In genomic region chr1:25649041-25649440, GRCh38 we compare ENCODE assay signal across 21 cellular contexts. TPM values are rescaled to one million over a fixed set of nuclear protein-coding genes. Genes with fewer than 3 reads are reported as not detected.
DNase-seq lines count a peak whose midpoint lies in the region; ATAC-seq and TF ChIP-seq lines count a peak whose summit lies in the region.
"Had no signal": no experiment of that assay in that cellular context is flagged by ENCODE, and none has a peak within 500 bp of the region (broad histone marks: within the 10 kb centered on the region; RNA-seq: fewer than 3 reads in every experiment).

No MANE protein-coding gene starts in this region.

- no peaks in the 10 kb centered on the region for H3K79me2 ChIP-seq in OCI-LY7 (ENCODE audit: insufficient read depth, low read depth, low read length)
- H3K79me2 ChIP-seq: parathyroid adenoma had no signal

- ATAC-seq in HG03432 (IDR thresholded peaks at IDR 0.05; ENCODE audit: unreplicated experiment), result no peak
- ATAC-seq: heart left ventricle, left cardiac atrium, PC-3, upper lobe of right lung had no signal

- POLR2A ChIA-PET in OCI-LY7 (lab: Charles Lee), result no interaction called here

- no peaks in the 10 kb centered on the region for H3K9me3 ChIP-seq in OCI-LY7 (ENCODE audit: low read length)
- H3K9me3 ChIP-seq: heart left ventricle, MG63, upper lobe of right lung had no signal

- H3K27ac ChIP-seq in OCI-LY7 (ENCODE audit: low read depth, low read length, poor library complexity, severe bottlenecking), result no peak overlapping the region
- H3K27ac ChIP-seq: heart left ventricle, parathyroid adenoma, upper lobe of right lung had no signal

- H2AFZ ChIP-seq in OCI-LY7 (ENCODE audit: low read length), result no peak overlapping the region
- H2AFZ ChIP-seq: parathyroid adenoma had no signal

- no peak overlapping the region for H3K4me3 ChIP-seq in OCI-LY7 (ENCODE audit: low read depth, low read length, poor library complexity, severe bottlenecking)
- H3K4me3 ChIP-seq: cardiac muscle cell, heart left ventricle, MG63, upper lobe of right lung had no signal

- H3K36me3 ChIP-seq in OCI-LY7 (ENCODE audit: insufficient read depth, low read length), result no peaks in the 10 kb centered on the region
- H3K36me3 ChIP-seq: cardiac muscle cell, MG63, upper lobe of right lung had no signal

- no peak for TF ChIP-seq CTCF in OCI-LY7 (conservative IDR thresholded peaks at IDR 0.05; ENCODE audit: low read length)

- 0 out of 2 replicates have a peak overlapping the region, but pooled peaks have one; percentile 22 for H3K4me2 ChIP-seq in OCI-LY7 (ENCODE audit: low read length)

- H4K20me1 ChIP-seq in OCI-LY7 (ENCODE audit: insufficient read depth, low read length), result no peaks in the 10 kb centered on the region

- peak; percentile 13 to 15 for DNase-seq in activated T-cell treated with anti-CD3 and anti-CD28 coated beads, Interleukin-2, amount 50 U/mL, for 48 hours
- DNase-seq in activated T-cell treated with anti-CD3 and anti-CD28 coated beads for 4 hours (no peak), OCI-LY7 (ENCODE audit: low spot score) (no peak), iPS-NIHi7 (ENCODE audit: extremely low spot score) (peak; percentile 2), superior temporal gyrus (ENCODE audit: extremely low spot score) (peak; percentile 63), posterior vena cava (ENCODE audit: low spot score) (no peak), posterior cingulate gyrus (no peak)
- DNase-seq: ACHN, activated gamma-delta T cell treated with Interleukin-2 at 50 U/mL for 16 hours, C1 segment of cervical spinal cord, dermis blood vessel endothelial cell, heart left ventricle, left cardiac atrium, MG63, NCI-H69, SHP77 had no signal

- BruUV-seq in OCI-LY7 (replicated peaks; lab: Mats Ljungman, UMichigan), result no TSS peak

- intact Hi-C loops in OCI-LY7 (cut with micrococcal nuclease; ENCODE audit: unreplicated experiment), result no loop called here
- intact Hi-C loops in posterior vena cava (cut with DNase I), result no loop called here
- intact Hi-C loops in posterior cingulate gyrus (cut with DNase I), result no loop called here

- H3K9me2 ChIP-seq in OCI-LY7 (ENCODE audit: insufficient read depth, low read length), result no peaks in the 10 kb centered on the region

- peaks cover 11% of the 10 kb centered on the region for H3K4me1 ChIP-seq in OCI-LY7 (ENCODE audit: insufficient read depth, low read length, poor library complexity, severe bottlenecking)
- H3K4me1 ChIP-seq: parathyroid adenoma had no signal

- CTCF ChIA-PET in OCI-LY7 (lab: Charles Lee; ENCODE audit: unreplicated experiment), result no interaction called here

RNA-seq across cellular contexts. Expression of gene MAN1C1, which starts 32.5 kb away (rescaled TPM):
- total RNA-seq in OCI-LY7 (2014; rRNA removed; shearing (Covaris generic)), result 2.4 and 3.0 TPM in 2 replicates
- total RNA-seq in OCI-LY7 (2022), result 4.6 and 4.9 TPM in 2 replicates
- total RNA-seq in posterior vena cava, result 10 to 100 TPM; 15.0 to 29.4 TPM

Comparison
In these comparisons a context has a peak if more than half of its experiments do, and no peak if none do; other contexts are left out.
1. DNase-seq: peak in activated T-cell treated with anti-CD3 and anti-CD28 coated beads, Interleukin-2, amount 50 U/mL, for 48 hours (2 of 2), iPS-NIHi7 (single experiment) and superior temporal gyrus (single experiment); none in activated T-cell treated with anti-CD3 and anti-CD28 coated beads for 4 hours (single experiment), OCI-LY7 (single experiment), posterior vena cava (single experiment) and posterior cingulate gyrus (0 of 10).